Comparison of ENCODE assay signal across 19 cellular contexts in the genomic region with DNA sequence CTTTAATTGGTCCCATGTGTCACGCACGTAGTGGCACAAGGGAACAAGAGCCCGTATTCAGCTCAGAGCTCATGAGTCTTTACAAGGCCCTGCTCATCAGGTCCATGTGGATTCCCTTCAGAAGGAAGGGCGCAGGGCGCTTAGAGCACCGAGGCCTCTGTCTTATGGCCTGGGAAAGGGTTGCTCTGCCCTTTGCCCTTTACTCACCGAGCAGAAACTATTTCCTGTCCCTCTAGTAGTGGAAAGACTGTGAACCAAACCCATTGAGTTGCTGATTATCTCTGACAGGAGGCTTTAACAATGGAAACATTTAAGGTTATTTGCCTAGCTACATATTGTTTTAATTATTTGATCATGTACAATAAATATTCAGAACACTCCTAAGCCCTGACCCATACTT.
DNase-seq lines count a peak whose midpoint lies in the region; ATAC-seq and TF ChIP-seq lines count a peak whose summit lies in the region.
"Had no signal": no experiment of that assay in that cellular context is flagged by ENCODE, and none has a peak within 500 bp of the region (broad histone marks: within the 10 kb centered on the region; RNA-seq: fewer than 3 reads in every experiment).

No MANE protein-coding gene starts in this region.

- H3K36me3 Mint-ChIP-seq in CD14-positive monocyte (no peaks in the 10 kb centered on the region), neural progenitor cell (peaks cover 3% of the 10 kb centered on the region)

- peaks cover 2 to 11% (median 2%) of the 10 kb centered on the region in 3 donors for H3K27me3 Mint-ChIP-seq in CD14-positive monocyte (ENCODE audit: low read depth in 3 of 3)
- peaks cover 18% of the 10 kb centered on the region for H3K27me3 Mint-ChIP-seq in neural progenitor cell (ENCODE audit: insufficient read depth, low read depth)

- H3K27ac Mint-ChIP-seq in CD14-positive monocyte (no peak overlapping the region), neural progenitor cell (peak overlapping the region; percentile 48)
- H3K27ac Mint-ChIP-seq: CD4-positive, alpha-beta T cell had no signal

- H3K4me3 ChIP-seq in neural progenitor cell = no peak overlapping the region
- no peak overlapping the region for H3K4me3 ChIP-seq in brain microvascular endothelial cell (ENCODE audit: low read depth, low read length)
- H3K4me3 ChIP-seq: GM23248, K562 had no signal

- H2AFZ ChIP-seq in neural progenitor cell (replicated peaks) = no peak overlapping the region
- H2AFZ ChIP-seq: GM23248 had no signal

- H3F3A ChIP-seq in neural progenitor cell (ENCODE audit: low read depth) = peaks cover 15% of the 10 kb centered on the region

- peaks cover 19% of the 10 kb centered on the region for H3K4me1 ChIP-seq in neural progenitor cell
- H3K4me1 ChIP-seq: BE2C had no signal

- no peaks in the 10 kb centered on the region for H3K9me3 ChIP-seq in neural progenitor cell (ENCODE audit: low read depth)
- H3K9me3 ChIP-seq: BE2C had no signal

- no peaks in the 10 kb centered on the region for H3K4me1 Mint-ChIP-seq in CD14-positive monocyte
- H3K4me1 Mint-ChIP-seq in neural progenitor cell = peaks cover 37% of the 10 kb centered on the region

- no peak overlapping the region for H3K27ac ChIP-seq in neural progenitor cell
- no peak overlapping the region for H3K27ac ChIP-seq in brain microvascular endothelial cell
- H3K27ac ChIP-seq: GM23248, HL-60 had no signal

- no peak for TF ChIP-seq CTCF in CD14-positive monocyte (IDR thresholded peaks at IDR 0.05)
- TF ChIP-seq CTCF in neural progenitor cell (IDR thresholded peaks at IDR 0.05) = no peak
- no peak for TF ChIP-seq CTCF in brain microvascular endothelial cell (IDR thresholded peaks at IDR 0.05; ENCODE audit: low read depth, low read length, missing control alignments)

- intact Hi-C loops in CD14-positive monocyte (cut with micrococcal nuclease) = no loop called here

- peaks cover 4% of the 10 kb centered on the region for H4K20me1 ChIP-seq in neural progenitor cell (ENCODE audit: low read depth)

- H3K9me3 Mint-ChIP-seq in CD14-positive monocyte (peaks cover 0 to 14% (median 5%) of the 10 kb centered on the region in 7 donors), neural progenitor cell (peaks cover 15% of the 10 kb centered on the region)
- H3K9me3 Mint-ChIP-seq: CD4-positive, alpha-beta T cell had no signal

- peak; percentile 31 for DNase-seq in CD14-positive monocyte (ENCODE audit: low spot score)
- DNase-seq in SK-MEL-5 (ENCODE audit: low read depth, low spot score) = peak; percentile 13
- peak; percentile 11 for DNase-seq in medulla oblongata (ENCODE audit: extremely low spot score)
- no peak for DNase-seq in neural progenitor cell (ENCODE audit: low spot score)
- DNase-seq in activated gamma-delta T cell treated with Interleukin-2 at 50 U/mL for 16 hours = no peak
- DNase-seq in NCI-H748 treated with DMSO at 0.1 percent for 48 hours (lab: John Stamatoyannopoulos, UW) = no peak
- DNase-seq in brain microvascular endothelial cell = no peak
- DNase-seq: BE2C; C1 segment of cervical spinal cord; CD4-positive, alpha-beta T cell; DMS153; DMS79; GDM1; GM23248; HCEC 1CT; IMR-90 had no signal

- no peak overlapping the region for H3K4me2 ChIP-seq in neural progenitor cell

- no peaks in the 10 kb centered on the region for H3K36me3 ChIP-seq in neural progenitor cell
- no peaks in the 10 kb centered on the region for H3K36me3 ChIP-seq in brain microvascular endothelial cell (replicated peaks)
- H3K36me3 ChIP-seq: BE2C had no signal

- H3K4me3 Mint-ChIP-seq in CD14-positive monocyte (no peak overlapping the region), neural progenitor cell (no peak overlapping the region)
- H3K4me3 Mint-ChIP-seq: CD4-positive, alpha-beta T cell had no signal

- H3K9ac ChIP-seq in neural progenitor cell = no peak overlapping the region
- H3K9ac ChIP-seq: GM23248 had no signal

- H3K27me3 ChIP-seq in neural progenitor cell (no peaks in the 10 kb centered on the region), brain microvascular endothelial cell (replicated peaks) (no peaks in the 10 kb centered on the region)
- H3K27me3 ChIP-seq: BE2C had no signal

- no peaks in the 10 kb centered on the region for H3K79me2 ChIP-seq in neural progenitor cell (ENCODE audit: low read depth)

- no peak for ATAC-seq in HG03469 (IDR thresholded peaks at IDR 0.05; ENCODE audit: unreplicated experiment)
- ATAC-seq: K562 had no signal

- in situ Hi-C loops in SK-MEL-5 (cut with HindIII; ENCODE audit: low pct_unique_long_range_greater_than_20kb, low sequenced_read_pairs) (no loop called here), brain microvascular endothelial cell (cut with HindIII; ENCODE audit: low pct_ligation_motif_present, low sequenced_read_pairs) (no loop called here)

Comparison
In these comparisons a context has a peak if more than half of its experiments do, and no peak if none do; other contexts are left out.
1. DNase-seq: peak in CD14-positive monocyte (single experiment), SK-MEL-5 (single experiment) and medulla oblongata (single experiment); none in neural progenitor cell (single experiment), activated gamma-delta T cell treated with Interleukin-2 at 50 U/mL for 16 hours (single experiment), NCI-H748 treated with DMSO at 0.1 percent for 48 hours (single experiment) and brain microvascular endothelial cell (single experiment).